ENCODE assay signal across 1 cellular context in the genomic region with DNA sequence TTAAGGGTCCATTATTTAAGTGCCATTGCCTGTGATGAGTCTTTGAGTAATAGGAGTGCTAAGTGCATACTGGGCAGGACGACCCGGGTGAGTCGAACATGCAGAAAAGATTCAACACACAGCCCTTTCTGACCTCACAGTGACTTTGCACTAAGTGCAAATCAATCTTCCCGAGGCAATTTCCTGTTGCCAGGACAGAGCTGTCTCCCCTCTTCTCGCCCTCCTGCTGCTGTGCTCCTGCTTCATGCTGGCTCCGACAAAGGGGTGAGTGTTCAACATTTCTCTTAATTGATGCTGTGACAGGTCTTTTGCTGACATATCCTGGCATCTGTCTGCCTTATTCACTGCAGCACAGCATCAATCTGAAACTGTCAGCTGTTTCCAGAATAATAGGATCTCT.
TF ChIP-seq lines count a peak whose summit lies in the region.

No MANE protein-coding gene starts in this region.

TF ChIP-seq in HEK293, 187 proteins besides CTCF, POLR2A, EP300 and RAD21 (continued from another document):
- TF ChIP-seq ZNF544 (tag by site-specific recombination; IDR thresholded peaks at IDR 0.05) (no peak), ZNF221 (tag by site-specific recombination; IDR thresholded peaks at IDR 0.05; ENCODE audit: borderline replicate concordance) (no peak), ZNF626 (tag by site-specific recombination; IDR thresholded peaks at IDR 0.05) (no peak), ZBTB17 (tag by site-specific recombination; IDR thresholded peaks at IDR 0.05) (peak; percentile 52; the same call in 1 of the 2 replicates), ZFHX2 (tag by site-specific recombination; conservative IDR thresholded peaks at IDR 0.05) (no peak), ZNF600 (tag by site-specific recombination; IDR thresholded peaks at IDR 0.05) (peak; percentile 85), ZNF138 (tag by site-specific recombination; IDR thresholded peaks at IDR 0.05; ENCODE audit: borderline replicate concordance) (no peak), ZNF19 (tag by site-specific recombination; IDR thresholded peaks at IDR 0.05; ENCODE audit: low read depth) (no peak), ZSCAN16 (tag by site-specific recombination; IDR thresholded peaks at IDR 0.05) (no peak), GLIS2 (tag by site-specific recombination; IDR thresholded peaks at IDR 0.05) (no peak), ZNF624 (tag by site-specific recombination; IDR thresholded peaks at IDR 0.05) (no peak), KLF9 (tag by site-specific recombination; IDR thresholded peaks at IDR 0.05; ENCODE audit: low read depth) (no peak), YY2 (tag by site-specific recombination; IDR thresholded peaks at IDR 0.05) (no peak), ZNF514 (tag by site-specific recombination; IDR thresholded peaks at IDR 0.05) (no peak), SCRT1 (tag by site-specific recombination; IDR thresholded peaks at IDR 0.05; ENCODE audit: borderline replicate concordance) (no peak), ZNF596 (tag by site-specific recombination; IDR thresholded peaks at IDR 0.05) (no peak), ZNF292 (tag by site-specific recombination; IDR thresholded peaks at IDR 0.05; ENCODE audit: borderline replicate concordance, low read depth) (no peak), YY1 (tag by site-specific recombination; IDR thresholded peaks at IDR 0.05) (no peak), ZBTB20 (tag by site-specific recombination; IDR thresholded peaks at IDR 0.05) (peak; percentile 68; the same call in 1 of the 2 replicates), ZNF473 (tag by site-specific recombination; IDR thresholded peaks at IDR 0.05) (no peak), TCF7L2 (IDR thresholded peaks at IDR 0.05; ENCODE audit: borderline replicate concordance, low read depth, low read length) (peak; percentile 73; the same call in 1 of the 2 replicates), ZNF501 (tag by site-specific recombination; IDR thresholded peaks at IDR 0.05) (no peak), MZF1 (tag by site-specific recombination; IDR thresholded peaks at IDR 0.05; ENCODE audit: borderline replicate concordance) (no peak), ZNF623 (tag by site-specific recombination; IDR thresholded peaks at IDR 0.05) (0 out of 2 replicates have a peak, but pooled peaks have one; percentile 7), SP3 (tag by site-specific recombination; IDR thresholded peaks at IDR 0.05) (no peak), ZNF366 (tag by site-specific recombination; conservative IDR thresholded peaks at IDR 0.05) (no peak; the same call in 1 of the 2 replicates), HOXA7 (CRISPR knock-in tag; IDR thresholded peaks at IDR 0.05; ENCODE audit: borderline replicate concordance) (no peak), ZNF555 (tag by site-specific recombination; conservative IDR thresholded peaks at IDR 0.05) (no peak), ZNF530 (tag by site-specific recombination; IDR thresholded peaks at IDR 0.05; ENCODE audit: low read depth) (no peak)
- TF ChIP-seq, protein P1, sequence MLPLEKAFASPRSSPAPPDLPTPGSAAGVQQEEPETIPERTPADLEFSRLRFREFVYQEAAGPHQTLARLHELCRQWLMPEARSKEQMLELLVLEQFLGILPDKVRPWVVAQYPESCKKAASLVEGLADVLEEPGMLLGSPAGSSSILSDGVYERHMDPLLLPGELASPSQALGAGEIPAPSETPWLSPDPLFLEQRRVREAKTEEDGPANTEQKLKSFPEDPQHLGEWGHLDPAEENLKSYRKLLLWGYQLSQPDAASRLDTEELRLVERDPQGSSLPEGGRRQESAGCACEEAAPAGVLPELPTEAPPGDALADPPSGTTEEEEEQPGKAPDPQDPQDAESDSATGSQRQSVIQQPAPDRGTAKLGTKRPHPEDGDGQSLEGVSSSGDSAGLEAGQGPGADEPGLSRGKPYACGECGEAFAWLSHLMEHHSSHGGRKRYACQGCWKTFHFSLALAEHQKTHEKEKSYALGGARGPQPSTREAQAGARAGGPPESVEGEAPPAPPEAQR (tag by site-specific recombination; IDR thresholded peaks at IDR 0.05): no peak
- TF ChIP-seq, protein P2, sequence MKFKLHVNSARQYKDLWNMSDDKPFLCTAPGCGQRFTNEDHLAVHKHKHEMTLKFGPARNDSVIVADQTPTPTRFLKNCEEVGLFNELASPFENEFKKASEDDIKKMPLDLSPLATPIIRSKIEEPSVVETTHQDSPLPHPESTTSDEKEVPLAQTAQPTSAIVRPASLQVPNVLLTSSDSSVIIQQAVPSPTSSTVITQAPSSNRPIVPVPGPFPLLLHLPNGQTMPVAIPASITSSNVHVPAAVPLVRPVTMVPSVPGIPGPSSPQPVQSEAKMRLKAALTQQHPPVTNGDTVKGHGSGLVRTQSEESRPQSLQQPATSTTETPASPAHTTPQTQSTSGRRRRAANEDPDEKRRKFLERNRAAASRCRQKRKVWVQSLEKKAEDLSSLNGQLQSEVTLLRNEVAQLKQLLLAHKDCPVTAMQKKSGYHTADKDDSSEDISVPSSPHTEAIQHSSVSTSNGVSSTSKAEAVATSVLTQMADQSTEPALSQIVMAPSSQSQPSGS (tag by site-specific recombination; IDR thresholded peaks at IDR 0.05; ENCODE audit: low read depth): no peak
- TF ChIP-seq, protein P3, sequence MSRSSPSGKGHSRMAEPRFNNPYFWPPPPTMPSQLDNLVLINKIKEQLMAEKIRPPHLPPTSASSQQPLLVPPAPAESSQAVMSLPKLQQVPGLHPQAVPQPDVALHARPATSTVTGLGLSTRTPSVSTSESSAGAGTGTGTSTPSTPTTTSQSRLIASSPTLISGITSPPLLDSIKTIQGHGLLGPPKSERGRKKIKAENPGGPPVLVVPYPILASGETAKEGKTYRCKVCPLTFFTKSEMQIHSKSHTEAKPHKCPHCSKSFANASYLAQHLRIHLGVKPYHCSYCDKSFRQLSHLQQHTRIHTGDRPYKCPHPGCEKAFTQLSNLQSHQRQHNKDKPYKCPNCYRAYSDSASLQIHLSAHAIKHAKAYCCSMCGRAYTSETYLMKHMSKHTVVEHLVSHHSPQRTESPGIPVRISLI (tag by site-specific recombination; IDR thresholded peaks at IDR 0.05): no peak
- TF ChIP-seq, protein P4, sequence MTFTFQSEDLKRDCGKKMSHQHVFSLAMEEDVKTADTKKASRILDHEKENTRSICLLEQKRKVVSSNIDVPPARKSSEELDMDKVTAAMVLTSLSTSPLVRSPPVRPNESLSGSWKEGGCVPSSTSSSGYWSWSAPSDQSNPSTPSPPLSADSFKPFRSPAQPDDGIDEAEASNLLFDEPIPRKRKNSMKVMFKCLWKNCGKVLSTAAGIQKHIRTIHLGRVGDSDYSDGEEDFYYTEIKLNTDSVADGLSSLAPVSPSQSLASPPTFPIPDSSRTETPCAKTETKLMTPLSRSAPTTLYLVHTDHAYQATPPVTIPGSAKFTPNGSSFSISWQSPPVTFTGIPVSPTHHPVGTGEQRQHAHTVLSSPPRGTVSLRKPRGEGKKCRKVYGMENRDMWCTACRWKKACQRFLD (tag by site-specific recombination; IDR thresholded peaks at IDR 0.05): no peak
- TF ChIP-seq, protein P5, sequence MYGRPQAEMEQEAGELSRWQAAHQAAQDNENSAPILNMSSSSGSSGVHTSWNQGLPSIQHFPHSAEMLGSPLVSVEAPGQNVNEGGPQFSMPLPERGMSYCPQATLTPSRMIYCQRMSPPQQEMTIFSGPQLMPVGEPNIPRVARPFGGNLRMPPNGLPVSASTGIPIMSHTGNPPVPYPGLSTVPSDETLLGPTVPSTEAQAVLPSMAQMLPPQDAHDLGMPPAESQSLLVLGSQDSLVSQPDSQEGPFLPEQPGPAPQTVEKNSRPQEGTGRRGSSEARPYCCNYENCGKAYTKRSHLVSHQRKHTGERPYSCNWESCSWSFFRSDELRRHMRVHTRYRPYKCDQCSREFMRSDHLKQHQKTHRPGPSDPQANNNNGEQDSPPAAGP (tag by site-specific recombination; IDR thresholded peaks at IDR 0.05): no peak
- TF ChIP-seq, protein P6, sequence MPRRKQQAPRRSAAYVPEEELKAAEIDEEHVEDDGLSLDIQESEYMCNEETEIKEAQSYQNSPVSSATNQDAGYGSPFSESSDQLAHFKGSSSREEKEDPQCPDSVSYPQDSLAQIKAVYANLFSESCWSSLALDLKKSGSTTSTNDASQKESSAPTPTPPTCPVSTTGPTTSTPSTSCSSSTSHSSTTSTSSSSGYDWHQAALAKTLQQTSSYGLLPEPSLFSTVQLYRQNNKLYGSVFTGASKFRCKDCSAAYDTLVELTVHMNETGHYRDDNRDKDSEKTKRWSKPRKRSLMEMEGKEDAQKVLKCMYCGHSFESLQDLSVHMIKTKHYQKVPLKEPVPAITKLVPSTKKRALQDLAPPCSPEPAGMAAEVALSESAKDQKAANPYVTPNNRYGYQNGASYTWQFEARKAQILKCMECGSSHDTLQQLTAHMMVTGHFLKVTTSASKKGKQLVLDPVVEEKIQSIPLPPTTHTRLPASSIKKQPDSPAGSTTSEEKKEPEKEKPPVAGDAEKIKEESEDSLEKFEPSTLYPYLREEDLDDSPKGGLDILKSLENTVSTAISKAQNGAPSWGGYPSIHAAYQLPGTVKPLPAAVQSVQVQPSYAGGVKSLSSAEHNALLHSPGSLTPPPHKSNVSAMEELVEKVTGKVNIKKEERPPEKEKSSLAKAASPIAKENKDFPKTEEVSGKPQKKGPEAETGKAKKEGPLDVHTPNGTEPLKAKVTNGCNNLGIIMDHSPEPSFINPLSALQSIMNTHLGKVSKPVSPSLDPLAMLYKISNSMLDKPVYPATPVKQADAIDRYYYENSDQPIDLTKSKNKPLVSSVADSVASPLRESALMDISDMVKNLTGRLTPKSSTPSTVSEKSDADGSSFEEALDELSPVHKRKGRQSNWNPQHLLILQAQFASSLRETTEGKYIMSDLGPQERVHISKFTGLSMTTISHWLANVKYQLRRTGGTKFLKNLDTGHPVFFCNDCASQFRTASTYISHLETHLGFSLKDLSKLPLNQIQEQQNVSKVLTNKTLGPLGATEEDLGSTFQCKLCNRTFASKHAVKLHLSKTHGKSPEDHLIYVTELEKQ (tag by site-specific recombination; IDR thresholded peaks at IDR 0.05; ENCODE audit: borderline replicate concordance): no peak
- TF ChIP-seq, protein P7, sequence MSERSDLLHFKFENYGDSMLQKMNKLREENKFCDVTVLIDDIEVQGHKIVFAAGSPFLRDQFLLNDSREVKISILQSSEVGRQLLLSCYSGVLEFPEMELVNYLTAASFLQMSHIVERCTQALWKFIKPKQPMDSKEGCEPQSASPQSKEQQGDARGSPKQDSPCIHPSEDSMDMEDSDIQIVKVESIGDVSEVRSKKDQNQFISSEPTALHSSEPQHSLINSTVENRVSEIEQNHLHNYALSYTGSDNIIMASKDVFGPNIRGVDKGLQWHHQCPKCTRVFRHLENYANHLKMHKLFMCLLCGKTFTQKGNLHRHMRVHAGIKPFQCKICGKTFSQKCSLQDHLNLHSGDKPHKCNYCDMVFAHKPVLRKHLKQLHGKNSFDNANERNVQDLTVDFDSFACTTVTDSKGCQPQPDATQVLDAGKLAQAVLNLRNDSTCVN (tag by site-specific recombination; optimal IDR thresholded peaks at IDR 0.05): no peak
- TF ChIP-seq, protein P8, sequence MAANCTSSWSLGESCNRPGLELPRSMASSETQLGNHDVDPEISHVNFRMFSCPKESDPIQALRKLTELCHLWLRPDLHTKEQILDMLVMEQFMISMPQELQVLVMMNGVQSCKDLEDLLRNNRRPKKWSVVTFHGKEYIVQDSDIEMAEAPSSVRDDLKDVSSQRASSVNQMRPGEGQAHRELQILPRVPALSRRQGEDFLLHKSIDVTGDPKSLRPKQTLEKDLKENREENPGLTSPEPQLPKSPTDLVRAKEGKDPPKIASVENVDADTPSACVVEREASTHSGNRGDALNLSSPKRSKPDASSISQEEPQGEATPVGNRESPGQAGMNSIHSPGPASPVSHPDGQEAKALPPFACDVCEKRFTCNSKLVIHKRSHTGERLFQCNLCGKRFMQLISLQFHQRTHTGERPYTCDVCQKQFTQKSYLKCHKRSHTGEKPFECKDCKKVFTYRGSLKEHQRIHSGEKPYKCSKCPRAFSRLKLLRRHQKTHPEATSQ (tag by site-specific recombination; IDR thresholded peaks at IDR 0.05): no peak
- TF ChIP-seq, protein P9, sequence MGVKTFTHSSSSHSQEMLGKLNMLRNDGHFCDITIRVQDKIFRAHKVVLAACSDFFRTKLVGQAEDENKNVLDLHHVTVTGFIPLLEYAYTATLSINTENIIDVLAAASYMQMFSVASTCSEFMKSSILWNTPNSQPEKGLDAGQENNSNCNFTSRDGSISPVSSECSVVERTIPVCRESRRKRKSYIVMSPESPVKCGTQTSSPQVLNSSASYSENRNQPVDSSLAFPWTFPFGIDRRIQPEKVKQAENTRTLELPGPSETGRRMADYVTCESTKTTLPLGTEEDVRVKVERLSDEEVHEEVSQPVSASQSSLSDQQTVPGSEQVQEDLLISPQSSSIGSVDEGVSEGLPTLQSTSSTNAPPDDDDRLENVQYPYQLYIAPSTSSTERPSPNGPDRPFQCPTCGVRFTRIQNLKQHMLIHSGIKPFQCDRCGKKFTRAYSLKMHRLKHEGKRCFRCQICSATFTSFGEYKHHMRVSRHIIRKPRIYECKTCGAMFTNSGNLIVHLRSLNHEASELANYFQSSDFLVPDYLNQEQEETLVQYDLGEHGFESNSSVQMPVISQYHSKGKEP (tag by site-specific recombination; IDR thresholded peaks at IDR 0.05): 0 out of 2 replicates have a peak, but pooled peaks have one; percentile 30
- TF ChIP-seq, protein P10, sequence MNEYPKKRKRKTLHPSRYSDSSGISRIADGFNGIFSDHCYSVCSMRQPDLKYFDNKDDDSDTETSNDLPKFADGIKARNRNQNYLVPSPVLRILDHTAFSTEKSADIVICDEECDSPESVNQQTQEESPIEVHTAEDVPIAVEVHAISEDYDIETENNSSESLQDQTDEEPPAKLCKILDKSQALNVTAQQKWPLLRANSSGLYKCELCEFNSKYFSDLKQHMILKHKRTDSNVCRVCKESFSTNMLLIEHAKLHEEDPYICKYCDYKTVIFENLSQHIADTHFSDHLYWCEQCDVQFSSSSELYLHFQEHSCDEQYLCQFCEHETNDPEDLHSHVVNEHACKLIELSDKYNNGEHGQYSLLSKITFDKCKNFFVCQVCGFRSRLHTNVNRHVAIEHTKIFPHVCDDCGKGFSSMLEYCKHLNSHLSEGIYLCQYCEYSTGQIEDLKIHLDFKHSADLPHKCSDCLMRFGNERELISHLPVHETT (tag by site-specific recombination; IDR thresholded peaks at IDR 0.05): no peak
